ENCODE assay signal across 1 cellular context in genomic region chr16:89094252-89094901, GRCh38.
TF ChIP-seq lines count a peak whose summit lies in the region.

No MANE protein-coding gene starts in this region.

TF ChIP-seq in IMR-90, 13 proteins besides CTCF, POLR2A, EP300 and RAD21 (continued from another document):
- no peak for TF ChIP-seq MAZ (IDR thresholded peaks at IDR 0.05; ENCODE audit: borderline replicate concordance, low read depth, low read length)
- TF ChIP-seq, protein P1, sequence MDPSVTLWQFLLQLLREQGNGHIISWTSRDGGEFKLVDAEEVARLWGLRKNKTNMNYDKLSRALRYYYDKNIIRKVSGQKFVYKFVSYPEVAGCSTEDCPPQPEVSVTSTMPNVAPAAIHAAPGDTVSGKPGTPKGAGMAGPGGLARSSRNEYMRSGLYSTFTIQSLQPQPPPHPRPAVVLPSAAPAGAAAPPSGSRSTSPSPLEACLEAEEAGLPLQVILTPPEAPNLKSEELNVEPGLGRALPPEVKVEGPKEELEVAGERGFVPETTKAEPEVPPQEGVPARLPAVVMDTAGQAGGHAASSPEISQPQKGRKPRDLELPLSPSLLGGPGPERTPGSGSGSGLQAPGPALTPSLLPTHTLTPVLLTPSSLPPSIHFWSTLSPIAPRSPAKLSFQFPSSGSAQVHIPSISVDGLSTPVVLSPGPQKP (IDR thresholded peaks at IDR 0.05; ENCODE audit: borderline replicate concordance, low read depth, low read length): no peak
- TF ChIP-seq MXI1 (IDR thresholded peaks at IDR 0.05; ENCODE audit: borderline replicate concordance, low read depth, low read length): no peak
- TF ChIP-seq MAFK (IDR thresholded peaks at IDR 0.05; ENCODE audit: low read depth, low read length): no peak
